Comparison of ENCODE assay signal across 13 cellular contexts in genomic region chr17:7016406-7016805, GRCh38. TPM values are rescaled to one million over a fixed set of nuclear protein-coding genes. Genes with fewer than 3 reads are reported as not detected.
A peak's percentile ranks its signal among the peaks of the same experiment; 100 is the strongest.
DNase-seq lines count a peak whose midpoint lies in the region; ATAC-seq and TF ChIP-seq lines count a peak whose summit lies in the region.
"Had no signal": no experiment of that assay in that cellular context is flagged by ENCODE, and none has a peak within 500 bp of the region (broad histone marks: within the 10 kb centered on the region; RNA-seq: fewer than 3 reads in every experiment).

No MANE protein-coding gene starts in this region.

- H3K27ac Mint-ChIP-seq in T-helper 1 cell treated with Interleukin-12 subunit alpha and Interleukin-12 subunit beta and Interleukin-4 antibody, amounts not matched to agents 30 μg/mL and 1 μg/mL, for 36 hours: peak overlapping the region; percentile 90
- H3K27ac Mint-ChIP-seq in activated T-helper 17 cell treated with anti-CD3 and anti-CD28 coated beads, Interleukin-2, amount 50 U/mL, for 72 hours: peak overlapping the region; percentile 98
- H3K27ac Mint-ChIP-seq in immature natural killer cell: peak overlapping the region; percentile 98 to 100 (median 99)

- no peaks in the 10 kb centered on the region for H3K9me3 ChIP-seq in stomach
- H3K9me3 ChIP-seq in WERI-Rb-1 (ENCODE audit: severe bottlenecking): no peaks in the 10 kb centered on the region

- H3K27me3 ChIP-seq in stomach (no peaks in the 10 kb centered on the region), WERI-Rb-1 (ENCODE audit: insufficient read depth, low read depth, severe bottlenecking) (no peaks in the 10 kb centered on the region)

- DNase-seq in T-helper 1 cell (no peak), immature natural killer cell (no peak), stomach (no peak), NCI-H226 (no peak), WERI-Rb-1 (no peak)
- DNase-seq in activated CD4-positive, CD25-positive, alpha-beta regulatory T cell (lab: John Stamatoyannopoulos, UW): no peak
- DNase-seq: 8988T, foreskin melanocyte, HCEC 1CT, NCI-H1417 had no signal

- no peak for ATAC-seq in activated T-helper 17 cell treated with anti-CD3 and anti-CD28 coated beads, Interleukin-2, amount 50 U/mL, for 72 hours (replicated peaks)

- peaks cover 35% of the 10 kb centered on the region for H3K36me3 Mint-ChIP-seq in T-helper 1 cell treated with Interleukin-12 subunit alpha and Interleukin-12 subunit beta and Interleukin-4 antibody, amounts not matched to agents 30 μg/mL and 1 μg/mL, for 36 hours (ENCODE audit: low read depth)
- peaks cover 63% of the 10 kb centered on the region for H3K36me3 Mint-ChIP-seq in activated T-helper 17 cell treated with anti-CD3 and anti-CD28 coated beads, Interleukin-2, amount 50 U/mL, for 72 hours (ENCODE audit: low read depth)
- H3K36me3 Mint-ChIP-seq in immature natural killer cell: peaks cover 0 to 5% (median 4%) of the 10 kb centered on the region in 3 donors

- H3K36me3 ChIP-seq in stomach (peaks cover 4 to 15% (median 14%) of the 10 kb centered on the region in 4 donors), WERI-Rb-1 (peaks cover 10% of the 10 kb centered on the region)

- H3K4me1 Mint-ChIP-seq in T-helper 1 cell treated with Interleukin-12 subunit alpha and Interleukin-12 subunit beta and Interleukin-4 antibody, amounts not matched to agents 30 μg/mL and 1 μg/mL, for 36 hours (ENCODE audit: low read depth): peaks cover 59% of the 10 kb centered on the region
- H3K4me1 Mint-ChIP-seq in activated T-helper 17 cell treated with anti-CD3 and anti-CD28 coated beads, Interleukin-2, amount 50 U/mL, for 72 hours: peaks cover 10% of the 10 kb centered on the region
- peaks cover 75 to 77% of the 10 kb centered on the region in 2 donors for H3K4me1 Mint-ChIP-seq in immature natural killer cell

- no peak for TF ChIP-seq CTCF in stomach (IDR thresholded peaks at IDR 0.05)
- TF ChIP-seq CTCF in WERI-Rb-1 (IDR thresholded peaks at IDR 0.05; ENCODE audit: low read depth, low read length): no peak

- peak overlapping the region; percentile 76 for H3K4me3 Mint-ChIP-seq in T-helper 1 cell treated with Interleukin-12 subunit alpha and Interleukin-12 subunit beta and Interleukin-4 antibody, amounts not matched to agents 30 μg/mL and 1 μg/mL, for 36 hours
- H3K4me3 Mint-ChIP-seq in activated T-helper 17 cell treated with anti-CD3 and anti-CD28 coated beads, Interleukin-2, amount 50 U/mL, for 72 hours: peak overlapping the region; percentile 99
- peak overlapping the region; percentile 83 to 97 (median 94) for H3K4me3 Mint-ChIP-seq in immature natural killer cell

- peaks cover 37 to 78% (median 62%) of the 10 kb centered on the region in 4 donors for H3K4me1 ChIP-seq in stomach

- no peaks in the 10 kb centered on the region for H3K9me3 Mint-ChIP-seq in T-helper 1 cell treated with Interleukin-12 subunit alpha and Interleukin-12 subunit beta and Interleukin-4 antibody, amounts not matched to agents 30 μg/mL and 1 μg/mL, for 36 hours
- H3K9me3 Mint-ChIP-seq in activated T-helper 17 cell treated with anti-CD3 and anti-CD28 coated beads, Interleukin-2, amount 50 U/mL, for 72 hours: no peaks in the 10 kb centered on the region
- H3K9me3 Mint-ChIP-seq in immature natural killer cell: no peaks in the 10 kb centered on the region

- no peak for TF ChIP-seq EP300 in stomach (IDR thresholded peaks at IDR 0.05)

- WGBS in stomach, 5 donors: 83 to 98% (median 87%) methylated on average over 3 of the region's 3 CpGs

- H3K4me3 ChIP-seq in stomach (no peak overlapping the region), WERI-Rb-1 (ENCODE audit: low read depth, low read length) (no peak overlapping the region)

- intact Hi-C loops in stomach (cut with DNase I; ENCODE audit: low total_unique reads): no loop called here

- H3K27ac ChIP-seq in stomach: peak overlapping the region; percentile 34 to 99 (median 97)
- no peak overlapping the region for H3K27ac ChIP-seq in WERI-Rb-1
- H3K27ac ChIP-seq: VCaP had no signal

- no peak for TF ChIP-seq POLR2A in stomach (IDR thresholded peaks at IDR 0.05)

- no peaks in the 10 kb centered on the region for H3K27me3 Mint-ChIP-seq in T-helper 1 cell treated with Interleukin-12 subunit alpha and Interleukin-12 subunit beta and Interleukin-4 antibody, amounts not matched to agents 30 μg/mL and 1 μg/mL, for 36 hours (ENCODE audit: low read depth)
- H3K27me3 Mint-ChIP-seq in activated T-helper 17 cell treated with anti-CD3 and anti-CD28 coated beads, Interleukin-2, amount 50 U/mL, for 72 hours: no peaks in the 10 kb centered on the region
- H3K27me3 Mint-ChIP-seq in immature natural killer cell (ENCODE audit: low read depth in 3 of 3): peaks cover 20 to 43% (median 29%) of the 10 kb centered on the region in 3 donors

RNA-seq across cellular contexts. Expression of gene RNASEK, which starts 4.0 kb away (rescaled TPM):
- total RNA-seq in activated T-helper 17 cell treated with anti-CD3 and anti-CD28 coated beads, Interleukin-2, amount 50 U/mL, for 72 hours: 100 to 1,000 TPM; 162 to 180 TPM
- 100 to 1,000 TPM; 449 to 922 (median 670) TPM for polyA plus RNA-seq in immature natural killer cell
- total RNA-seq in stomach: 100 to 1,000 TPM in 2 of 5 donors, 10 to 100 TPM in 3; 12.3 to 173 (median 78.8) TPM
- polyA plus RNA-seq in stomach: 100 to 1,000 TPM; 243 to 390 (median 247) TPM

RNA-seq across cellular contexts. Expression of gene BCL6B, which starts 6.4 kb away (rescaled TPM):
- 1 to 10 TPM in 1 of 2 donors, under 1 TPM in 1; 0.50 to 2.3 TPM for total RNA-seq in activated T-helper 17 cell treated with anti-CD3 and anti-CD28 coated beads, Interleukin-2, amount 50 U/mL, for 72 hours
- polyA plus RNA-seq in immature natural killer cell (under 1 TPM in 1 of 3 donors, not detected in 2; 0.10 TPM), stomach (1 to 10 TPM; 2.2 to 5.0 (median 4.3) TPM)
- 1 to 10 TPM in 3 of 5 donors, not detected in 2; 1.3 to 5.5 (median 2.9) TPM for total RNA-seq in stomach

RNA-seq across cellular contexts. Expression of gene SLC16A13, which starts 19.4 kb away (rescaled TPM):
- total RNA-seq in activated T-helper 17 cell treated with anti-CD3 and anti-CD28 coated beads, Interleukin-2, amount 50 U/mL, for 72 hours: 10 to 100 TPM; 10.7 to 11.8 TPM
- polyA plus RNA-seq in immature natural killer cell: 1 to 10 TPM in 2 of 3 donors, under 1 TPM in 1; 0.49 to 2.6 (median 2.1) TPM
- total RNA-seq in stomach: 1 to 10 TPM in 1 of 5 donors, not detected in 4; 2.9 TPM
- polyA plus RNA-seq in stomach: 1 to 10 TPM in 1 of 3 donors, under 1 TPM in 1, not detected in 1; 0.56 to 1.4 TPM

RNA-seq across cellular contexts. Expression of gene ALOX12, which starts 20.6 kb away (rescaled TPM):
- not detected for total RNA-seq in activated T-helper 17 cell treated with anti-CD3 and anti-CD28 coated beads, Interleukin-2, amount 50 U/mL, for 72 hours
- polyA plus RNA-seq in immature natural killer cell: under 1 TPM; 0.24 to 0.92 (median 0.83) TPM
- total RNA-seq in stomach: under 1 TPM in 1 of 5 donors, not detected in 4; 0.92 TPM
- polyA plus RNA-seq in stomach: 1 to 10 TPM in 1 of 3 donors, not detected in 2; 3.4 TPM

RNA-seq across cellular contexts. Expression of gene SLC16A11, which starts 27.5 kb away (rescaled TPM):
- 1 to 10 TPM in 1 of 2 donors, under 1 TPM in 1; 0.63 to 3.5 TPM for total RNA-seq in activated T-helper 17 cell treated with anti-CD3 and anti-CD28 coated beads, Interleukin-2, amount 50 U/mL, for 72 hours
- polyA plus RNA-seq in immature natural killer cell: 1 to 10 TPM; 1.2 to 3.9 (median 3.1) TPM
- not detected for total RNA-seq in stomach
- polyA plus RNA-seq in stomach: 1 to 10 TPM in 2 of 3 donors, under 1 TPM in 1; 0.68 to 3.7 (median 2.3) TPM
